1 cellular context compared by ENCODE assay signal in the genomic region with DNA sequence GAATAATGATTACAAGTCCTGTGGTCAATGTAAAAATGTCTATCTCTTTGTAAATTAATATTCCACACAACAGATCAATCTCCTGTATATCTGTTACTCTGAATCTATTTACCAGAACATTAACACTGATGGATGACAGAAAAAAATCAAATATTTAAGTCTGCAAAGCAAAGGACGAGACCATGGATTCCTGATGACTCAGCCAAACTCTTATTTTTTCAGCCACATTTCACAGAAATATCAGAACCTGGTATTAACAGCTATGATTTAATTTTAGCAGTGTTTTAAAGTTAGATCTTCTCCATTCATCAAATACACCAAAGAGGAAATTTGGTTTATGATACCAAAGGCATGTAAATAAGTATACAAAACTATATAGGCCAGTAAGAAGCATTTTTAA.
TF ChIP-seq lines count a peak whose summit lies in the region.

No MANE protein-coding gene starts in this region.

TF ChIP-seq in K562, 482 proteins besides CTCF, POLR2A, EP300 and RAD21:
- TF ChIP-seq MAFK (IDR thresholded peaks at IDR 0.05; ENCODE audit: low read length) (peak; percentile 5; the same call in 1 of the 2 replicates), L3MBTL2 (IDR thresholded peaks at IDR 0.05) (no peak), PTBP1 (IDR thresholded peaks at IDR 0.05; ENCODE audit: low read depth, low read length) (no peak), MAFF (IDR thresholded peaks at IDR 0.05; ENCODE audit: low read length) (peak; percentile 13; the same call in 1 of the 2 replicates), ZNF316 (IDR thresholded peaks at IDR 0.05) (peak; percentile 65), MEF2A (IDR thresholded peaks at IDR 0.05; ENCODE audit: control insufficient read depth, low read depth, low read length) (no peak)
